In the genomic region with DNA sequence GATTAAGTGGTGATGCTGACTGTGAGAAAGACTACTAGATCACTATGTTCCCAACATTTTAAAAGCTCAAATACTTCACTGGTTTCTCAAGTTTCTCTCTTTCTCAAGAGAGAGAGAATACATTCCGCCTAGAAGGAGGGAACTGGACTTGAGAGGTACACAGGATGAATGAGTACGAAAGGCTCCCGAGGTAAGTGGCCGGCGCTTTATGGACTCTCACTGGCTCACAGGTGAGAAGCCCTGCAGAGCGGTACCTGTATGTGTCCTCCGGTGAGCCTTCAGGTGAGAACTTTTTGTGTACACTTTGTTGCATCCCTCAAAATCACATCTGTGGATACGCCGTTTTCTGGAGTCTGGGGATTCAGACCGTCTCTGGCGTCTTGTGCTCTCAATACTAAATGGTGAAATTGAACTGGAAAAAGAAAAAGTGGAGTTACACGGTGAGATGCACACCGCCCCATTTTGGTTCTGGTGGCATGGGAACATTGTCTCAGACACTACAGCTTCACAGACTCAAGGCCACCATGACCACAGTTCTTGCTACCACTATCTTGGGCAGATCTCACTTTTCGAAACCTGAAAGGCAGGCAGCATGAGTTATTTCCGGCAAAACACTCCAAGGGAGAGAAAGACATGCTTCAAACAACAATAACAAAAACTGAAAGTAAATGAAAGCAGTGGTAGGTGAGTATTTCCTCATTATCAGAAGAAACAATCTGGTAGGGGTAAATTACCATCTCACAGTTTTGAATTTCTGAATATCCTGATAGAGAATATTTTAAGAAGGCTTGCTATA, we compare ENCODE assay signal across 8 cellular contexts.
DNase-seq lines count a peak whose midpoint lies in the region; ATAC-seq, FAIRE-seq and TF ChIP-seq lines count a peak whose summit lies in the region.

No MANE protein-coding gene starts in this region.

- peaks cover 57% of the 10 kb centered on the region for H3K4me1 Mint-ChIP-seq in activated naive CD4-positive, alpha-beta T cell treated with anti-CD3 and anti-CD28 coated beads, Interleukin-2, amount 50 U/mL, for 24 hours

- H3K4me3 Mint-ChIP-seq in activated naive CD4-positive, alpha-beta T cell treated with anti-CD3 and anti-CD28 coated beads, Interleukin-2, amount 50 U/mL, for 24 hours = peak overlapping the region; percentile 80

- H3K36me3 ChIP-seq in pancreas = no peaks in the 10 kb centered on the region

- H3K27me3 ChIP-seq in pancreas = no peaks in the 10 kb centered on the region

- intact Hi-C loops in pancreas (cut with DNase I) = no loop called here

- no peaks in the 10 kb centered on the region for H3K9me3 Mint-ChIP-seq in activated naive CD4-positive, alpha-beta T cell treated with anti-CD3 and anti-CD28 coated beads, Interleukin-2, amount 50 U/mL, for 24 hours

- peak; percentile 69 for ATAC-seq in GM19468 (IDR thresholded peaks at IDR 0.05; ENCODE audit: extremely low read depth, unreplicated experiment)
- peak; percentile 77 for ATAC-seq in HG03521 (IDR thresholded peaks at IDR 0.05; ENCODE audit: unreplicated experiment)
- no peak for ATAC-seq in pancreas

- H3K4me1 ChIP-seq in pancreas = peaks cover 3 to 14% (median 4%) of the 10 kb centered on the region in 3 donors

- H3K27ac ChIP-seq in pancreas (no peak overlapping the region), substantia nigra (ENCODE audit: low read depth, low read length, poor library complexity, severe bottlenecking) (no peak overlapping the region)

- H3K4me3 ChIP-seq in pancreas = no peak overlapping the region

- peak overlapping the region; percentile 96 for H3K27ac Mint-ChIP-seq in activated naive CD4-positive, alpha-beta T cell treated with anti-CD3 and anti-CD28 coated beads, Interleukin-2, amount 50 U/mL, for 24 hours

- no peak for TF ChIP-seq CTCF in pancreas (IDR thresholded peaks at IDR 0.05)

- no peaks in the 10 kb centered on the region for H3K9me3 ChIP-seq in pancreas

- no peaks in the 10 kb centered on the region for H3K27me3 Mint-ChIP-seq in activated naive CD4-positive, alpha-beta T cell treated with anti-CD3 and anti-CD28 coated beads, Interleukin-2, amount 50 U/mL, for 24 hours

- DNase-seq in stimulated activated CD8-positive, alpha-beta memory T cell treated with anti-CD3 and anti-CD28 coated beads, Interleukin-12 subunit alpha, Interleukin-12 subunit beta, amount 100 ng/mL, for 4 hours (ENCODE audit: low read depth) = peak; percentile 4
- DNase-seq in epidermal melanocyte (ENCODE audit: insufficient read length, low spot score) (no peak), pancreas (no peak), substantia nigra (lab: John Stamatoyannopoulos, UW) (no peak), HTR-8/SVneo (ENCODE audit: insufficient read length, low spot score) (no peak)

- FAIRE-seq in pancreas (lab: Jason Lieb, UNC) = no peak
- no peak for FAIRE-seq in HTR-8/SVneo (lab: Jason Lieb, UNC)

- 92 to 94% methylated on average over 15 of the region's 15 CpGs for WGBS in pancreas, 2 donors

- H3K36me3 Mint-ChIP-seq in activated naive CD4-positive, alpha-beta T cell treated with anti-CD3 and anti-CD28 coated beads, Interleukin-2, amount 50 U/mL, for 24 hours = peaks cover 23% of the 10 kb centered on the region

Comparison
In these comparisons a context has a peak if more than half of its experiments do, and no peak if none do; other contexts are left out.
1. ATAC-seq: peak in GM19468 (single experiment) and HG03521 (single experiment); none in pancreas (0 of 4).